ENCODE assay signal across 10 cellular contexts in the genomic region with DNA sequence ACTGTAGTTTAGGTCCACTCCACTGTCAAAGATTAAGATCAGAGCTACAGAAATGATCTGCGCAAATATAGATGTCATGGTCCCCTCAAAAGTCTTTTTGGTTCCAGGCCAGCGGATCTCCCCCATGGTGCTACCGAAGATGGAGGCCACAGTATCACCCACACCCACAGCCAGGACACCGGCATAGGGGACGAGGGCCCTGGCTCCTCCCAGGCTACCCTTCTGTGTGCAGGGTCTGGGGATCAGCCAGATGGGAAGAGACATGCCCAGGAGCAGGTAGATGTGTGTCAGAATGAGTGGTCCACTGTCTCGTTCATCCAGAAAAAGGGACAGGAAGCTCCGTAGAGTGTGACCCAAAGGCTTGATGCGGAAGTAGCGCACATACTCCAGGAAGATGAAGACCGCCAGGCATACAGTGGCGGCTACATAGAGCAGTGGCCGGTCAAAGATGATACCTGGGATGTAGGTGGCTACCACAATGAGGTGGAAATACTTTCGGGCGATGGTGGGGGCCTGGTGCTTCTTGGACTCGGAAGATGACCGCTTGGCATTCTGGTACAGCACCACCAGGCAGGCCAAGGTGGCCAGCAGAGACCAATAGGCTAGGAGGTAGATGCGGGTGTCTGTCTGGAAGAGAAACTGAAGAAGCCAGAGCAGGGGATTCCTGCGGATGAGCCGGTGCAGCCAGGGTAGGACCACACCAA. TPM values are rescaled to one million over a fixed set of nuclear protein-coding genes. Genes with fewer than 3 reads are reported as not detected.
A peak's percentile ranks its signal among the peaks of the same experiment; 100 is the strongest.
DNase-seq lines count a peak whose midpoint lies in the region; FAIRE-seq and TF ChIP-seq lines count a peak whose summit lies in the region.
"Had no signal": no experiment of that assay in that cellular context is flagged by ENCODE, and none has a peak within 500 bp of the region (broad histone marks: within the 10 kb centered on the region; RNA-seq: fewer than 3 reads in every experiment).

No MANE protein-coding gene starts in this region.

- H3K27ac ChIP-seq in GM23248, result no peak overlapping the region
- no peak overlapping the region for H3K27ac ChIP-seq in PC-9
- no peak overlapping the region for H3K27ac ChIP-seq in endothelial cell of umbilical vein (ENCODE audit: insufficient read depth, low read depth, low read length)
- no peak overlapping the region for H3K27ac ChIP-seq in sigmoid colon
- no peak overlapping the region for H3K27ac ChIP-seq in mesenchymal stem cell (ENCODE audit: low read length, poor library complexity, severe bottlenecking)

- H4K8ac ChIP-seq in mesenchymal stem cell (ENCODE audit: low read length), result no peak overlapping the region

- H3K27me3 ChIP-seq in GM23248 (replicated peaks; ENCODE audit: insufficient read depth) (no peaks in the 10 kb centered on the region), PC-9 (ENCODE audit: insufficient read depth, low read depth) (no peaks in the 10 kb centered on the region), endothelial cell of umbilical vein (ENCODE audit: control insufficient read depth in 2 of 2, insufficient read depth in 2 of 2, low read length in 2 of 2) (no peaks in the 10 kb centered on the region), sigmoid colon (no peaks in the 10 kb centered on the region), mesenchymal stem cell (ENCODE audit: control insufficient read depth in 1 of 2, insufficient read depth in 1 of 2, low read length in 2 of 2) (no peaks in the 10 kb centered on the region)

- H2BK12ac ChIP-seq in mesenchymal stem cell (ENCODE audit: low read length in 2 of 2), result peak overlapping the region in 1 of 2 experiments; percentile 33

- no peak overlapping the region for H3K18ac ChIP-seq in mesenchymal stem cell (ENCODE audit: low read depth in 1 of 2, low read length in 2 of 2)

- H3K14ac ChIP-seq in mesenchymal stem cell (ENCODE audit: low read length in 2 of 2), result no peak overlapping the region

- H3K9me2 ChIP-seq in GM23248 (ENCODE audit: insufficient read depth) (no peaks in the 10 kb centered on the region), PC-9 (ENCODE audit: insufficient read depth) (no peaks in the 10 kb centered on the region)

- H3K36me3 ChIP-seq in GM23248 (ENCODE audit: low read depth), result no peaks in the 10 kb centered on the region
- H3K36me3 ChIP-seq in PC-9 (ENCODE audit: low read depth), result no peaks in the 10 kb centered on the region; the same call in 1 of the 2 replicates
- H3K36me3 ChIP-seq in endothelial cell of umbilical vein (ENCODE audit: control insufficient read depth in 2 of 2, extremely low read depth in 1 of 2, insufficient read depth in 2 of 2, low read length in 2 of 2), result peaks cover 0 to 5% of the 10 kb centered on the region in 2 experiments
- peaks cover 0 to 33% (median 4%) of the 10 kb centered on the region in 4 donors for H3K36me3 ChIP-seq in sigmoid colon
- peaks cover 48 to 51% of the 10 kb centered on the region in 2 experiments for H3K36me3 ChIP-seq in mesenchymal stem cell (ENCODE audit: control insufficient read depth in 1 of 2, insufficient read depth in 2 of 2, low read depth in 1 of 2, low read length in 2 of 2)

- peak overlapping the region; percentile 100 for H3K4me2 ChIP-seq in GM23248 (ENCODE audit: unreplicated experiment)
- H3K4me2 ChIP-seq in PC-9, result peak overlapping the region; percentile 81
- H3K4me2 ChIP-seq in endothelial cell of umbilical vein (ENCODE audit: insufficient read depth, low read length), result no peak overlapping the region
- H3K4me2 ChIP-seq in mesenchymal stem cell (ENCODE audit: low read length, poor library complexity, severe bottlenecking), result no peak overlapping the region

- no peak overlapping the region for H2BK120ac ChIP-seq in mesenchymal stem cell (ENCODE audit: low read depth, low read length)

- no peak overlapping the region for H2BK5ac ChIP-seq in mesenchymal stem cell (ENCODE audit: low read depth, low read length, poor library complexity, severe bottlenecking)

- H3F3A ChIP-seq in GM23248 (ENCODE audit: insufficient read depth), result no peaks in the 10 kb centered on the region; the same call in 1 of the 2 replicates
- H3F3A ChIP-seq in PC-9 (ENCODE audit: insufficient read depth, low read depth), result peaks cover 7% of the 10 kb centered on the region

- H3K9ac ChIP-seq in GM23248 (no peak overlapping the region), endothelial cell of umbilical vein (replicated peaks; ENCODE audit: extremely low read depth, insufficient read depth, low read length) (no peak overlapping the region), mesenchymal stem cell (ENCODE audit: low read length) (no peak overlapping the region)

- no TSS peak for BruUV-seq in PC-9 (replicated peaks; lab: Mats Ljungman, UMichigan)
- BruUV-seq in endothelial cell of umbilical vein (replicated peaks; lab: Mats Ljungman, UMichigan), result TSS peak; percentile 43

- dilution Hi-C loops in endothelial cell of umbilical vein (cut with MboI; ENCODE audit: extremely low pct_ligation_motif_present, low sequenced_read_pairs), result no loop called here

- TF ChIP-seq CTCF in PC-9 (conservative IDR thresholded peaks at IDR 0.05), result no peak
- TF ChIP-seq CTCF in endothelial cell of umbilical vein (IDR thresholded peaks at IDR 0.05; ENCODE audit: extremely low read depth in 1 of 2, insufficient read depth in 1 of 2, low read depth in 1 of 2, low read length in 2 of 2), result no peak
- no peak for TF ChIP-seq CTCF in sigmoid colon (IDR thresholded peaks at IDR 0.05)

- TF ChIP-seq EP300 in sigmoid colon (IDR thresholded peaks at IDR 0.05), result no peak

- H2AFZ ChIP-seq in GM23248 (no peak overlapping the region), PC-9 (no peak overlapping the region), endothelial cell of umbilical vein (ENCODE audit: low read depth, low read length) (no peak overlapping the region), mesenchymal stem cell (ENCODE audit: low read depth, low read length) (no peak overlapping the region)

- H3K4ac ChIP-seq in mesenchymal stem cell (ENCODE audit: low read depth in 1 of 2, low read length in 2 of 2), result no peak overlapping the region

- CTCF ChIA-PET in PC-9 (lab: Charles Lee) (no interaction called here), endothelial cell of umbilical vein (lab: Charles Lee) (interaction anchor here (1.2 kb wide), 1 partner anchor 60 kb away, joined by 3 read pairs; no protein-coding TSS in a partner anchor), HEK293T (lab: Yijun Ruan, JAX) (no interaction called here)

- no peak overlapping the region for H2BK15ac ChIP-seq in mesenchymal stem cell (ENCODE audit: low read depth, poor library complexity, severe bottlenecking)

- H2AK5ac ChIP-seq in mesenchymal stem cell (ENCODE audit: low read length, severe bottlenecking), result no peak overlapping the region

- H3K79me2 ChIP-seq in GM23248 (ENCODE audit: insufficient read depth) (peaks cover 48% of the 10 kb centered on the region), PC-9 (ENCODE audit: low read depth) (peaks cover 29% of the 10 kb centered on the region; the same call in 1 of the 2 replicates), endothelial cell of umbilical vein (ENCODE audit: control insufficient read depth, insufficient read depth, low read length) (peaks cover 17% of the 10 kb centered on the region)

- POLR2A ChIA-PET in PC-9 (lab: Charles Lee; ENCODE audit: unreplicated experiment), result no interaction called here
- POLR2A ChIA-PET in endothelial cell of umbilical vein (lab: Charles Lee), result no interaction called here
- POLR2A ChIA-PET in HEK293T (lab: Yijun Ruan, JAX), result no interaction called here

- no peak overlapping the region for H4K91ac ChIP-seq in mesenchymal stem cell (ENCODE audit: low read length)

- H3K9me3 ChIP-seq in GM23248 (ENCODE audit: low read depth) (no peaks in the 10 kb centered on the region), PC-9 (ENCODE audit: insufficient read depth, low read depth) (no peaks in the 10 kb centered on the region), endothelial cell of umbilical vein (replicated peaks; ENCODE audit: control insufficient read depth, insufficient read depth, low read length) (no peaks in the 10 kb centered on the region), sigmoid colon (no peaks in the 10 kb centered on the region), mesenchymal stem cell (ENCODE audit: control insufficient read depth, low read length) (no peaks in the 10 kb centered on the region)

- peaks cover 47% of the 10 kb centered on the region for H3K79me1 ChIP-seq in mesenchymal stem cell (replicated peaks; ENCODE audit: low read length, poor library complexity, severe bottlenecking)

- intact Hi-C loops in PC-9 (cut with micrococcal nuclease; ENCODE audit: unreplicated experiment) (loop anchor here (5.0 kb wide), 2 partner anchors 64 to 84 kb away; partner anchors contain the start of genes KYAT1 and LRRC8A), endothelial cell of umbilical vein (cut with micrococcal nuclease) (loop anchor here (5.0 kb wide), 3 partner anchors 64 to 214 kb away; partner anchors contain the start of genes KYAT1, LRRC8A and SH3GLB2), sigmoid colon (cut with DNase I) (no loop called here)

- TF ChIP-seq POLR2A in endothelial cell of umbilical vein (IDR thresholded peaks at IDR 0.05; ENCODE audit: low read depth, low read length) (no peak), sigmoid colon (IDR thresholded peaks at IDR 0.05) (no peak)

- H3K23ac ChIP-seq in mesenchymal stem cell (ENCODE audit: low read length in 2 of 2), result peak overlapping the region in 1 of 2 experiments; percentile 41

- in situ Hi-C loops in GM23248 (cut with MboI), result no loop called here

- H3K4me3 ChIP-seq in GM23248, result no peak overlapping the region
- H3K4me3 ChIP-seq in PC-9, result peak overlapping the region; percentile 96; the same call in 1 of the 2 replicates
- H3K4me3 ChIP-seq in endothelial cell of umbilical vein (replicated peaks in 1 of 3; ENCODE audit: insufficient read depth in 1 of 3, low read depth in 1 of 3, low read length in 3 of 3), result no peak overlapping the region
- H3K4me3 ChIP-seq in sigmoid colon, result peak overlapping the region in 1 of 4 donors; percentile 79
- peak overlapping the region in 1 of 2 experiments; percentile 92 for H3K4me3 ChIP-seq in mesenchymal stem cell (ENCODE audit: insufficient read depth in 1 of 2, low read depth in 1 of 2, low read length in 2 of 2)

- DNase-seq in GM23248, result no peak
- DNase-seq in PC-9, result no peak
- DNase-seq in endothelial cell of umbilical vein (ENCODE audit: low read depth, low spot score), result no peak
- peak; percentile 54 for DNase-seq in sigmoid colon
- DNase-seq in mesenchymal stem cell, result no peak
- no peak for DNase-seq in cerebellar nuclear complex (lab: John Stamatoyannopoulos, UW)
- DNase-seq in HEK293T (ENCODE audit: extremely low spot score), result no peak
- DNase-seq: activated CD4-positive, CD25-positive, alpha-beta regulatory T cell; MV-4-11 had no signal

- WGBS in GM23248 (ENCODE audit: low coverage in 1 of 2, low lambda C conversion rate in 2 of 2, missing lambda C conversion rate in 2 of 2), 2 experiments, result 96% methylated on average over 19 of the region's 19 CpGs
- WGBS in sigmoid colon, 2 donors, result 97 to 98% methylated on average over 19 of the region's 19 CpGs
- WGBS in mesenchymal stem cell, result 98% methylated on average over 19 of the region's 19 CpGs

- H4K20me1 ChIP-seq in GM23248 (ENCODE audit: insufficient read depth) (no peaks in the 10 kb centered on the region), PC-9 (ENCODE audit: insufficient read depth) (no peaks in the 10 kb centered on the region), endothelial cell of umbilical vein (replicated peaks; ENCODE audit: control insufficient read depth, extremely low read depth, insufficient read depth, low read length) (no peaks in the 10 kb centered on the region)

- no peak for FAIRE-seq in endothelial cell of umbilical vein (lab: Jason Lieb, UNC)
- FAIRE-seq: bronchial epithelial cell had no signal

- no peaks in the 10 kb centered on the region for H3K9me1 ChIP-seq in endothelial cell of umbilical vein (replicated peaks; ENCODE audit: control insufficient read depth, extremely low read depth, insufficient read depth, low read length)

- H3K4me1 ChIP-seq in GM23248 (ENCODE audit: insufficient read depth), result 0 out of 2 replicates have a peak, but pooled peaks cover 6% of the 10 kb centered on the region
- H3K4me1 ChIP-seq in PC-9 (replicated peaks; ENCODE audit: insufficient read depth), result peaks cover 6% of the 10 kb centered on the region; the same call in 1 of the 2 replicates
- H3K4me1 ChIP-seq in endothelial cell of umbilical vein (ENCODE audit: control insufficient read depth, extremely low read depth, insufficient read depth, low read length), result peaks cover 13% of the 10 kb centered on the region
- peaks cover 0 to 21% (median 16%) of the 10 kb centered on the region in 4 donors for H3K4me1 ChIP-seq in sigmoid colon
- peaks cover 13% of the 10 kb centered on the region for H3K4me1 ChIP-seq in mesenchymal stem cell (ENCODE audit: control insufficient read depth, insufficient read depth, low read depth, low read length)

RNA-seq across cellular contexts. Expression of gene DOLK, which starts 1.5 kb away (rescaled TPM):
- total RNA-seq in GM23248 (2014; rRNA removed; shearing (Covaris generic)), result 31.1 and 36.1 TPM in 2 replicates
- polyA plus RNA-seq in GM23248 (2016; fragmentation: Nextera tagmentation; extraction: Ambion mirVana) (29.6 and 31.7 TPM in 2 replicates), endothelial cell of umbilical vein (59.8 and 71.6 TPM in 2 replicates), sigmoid colon (10 to 100 TPM in 1 of 3 donors, 1 to 10 TPM in 2; 2.4 to 11.1 (median 3.5) TPM)
- total RNA-seq in PC-9 (2021) (18.0 and 19.0 TPM in 2 replicates), endothelial cell of umbilical vein (18.8 and 22.3 TPM in 2 replicates), sigmoid colon (10 to 100 TPM in 1 of 4 donors, 1 to 10 TPM in 3; 6.2 to 11.4 (median 9.3) TPM)
- polyA plus RNA-seq in endothelial cell of umbilical vein (2011; cell fraction: cytosol; rRNA removed), result 26.2 and 27.5 TPM in 2 replicates
- polyA plus RNA-seq in endothelial cell of umbilical vein (2011; cell fraction: nucleus; rRNA removed), result 13.3 and 13.6 TPM in 2 replicates
- 22.6 and 24.8 TPM in 2 replicates for polyA plus RNA-seq in endothelial cell of umbilical vein (2012)
- polyA minus RNA-seq in endothelial cell of umbilical vein, result 68.3 and 77.7 TPM in 2 replicates
- 17.3 TPM for polyA minus RNA-seq in endothelial cell of umbilical vein (2011; cell fraction: cytosol; rRNA and poly(A)+ RNA removed)
- polyA minus RNA-seq in endothelial cell of umbilical vein (2011; cell fraction: nucleus; rRNA and poly(A)+ RNA removed), result 15.5 and 18.1 TPM in 2 replicates
- polyA plus RNA-seq in mesenchymal stem cell (2013, experiment 1 of 2), result 31.1 TPM
- polyA plus RNA-seq in mesenchymal stem cell (2013, experiment 2 of 2), result 31.0 TPM

RNA-seq across cellular contexts. Expression of gene NUP188, which starts 1.5 kb away (rescaled TPM):
- 45.9 and 57.0 TPM in 2 replicates for total RNA-seq in GM23248 (2014; rRNA removed; shearing (Covaris generic))
- polyA plus RNA-seq in GM23248 (2016; fragmentation: Nextera tagmentation; extraction: Ambion mirVana) (24.9 and 25.7 TPM in 2 replicates), endothelial cell of umbilical vein (62.7 TPM in 2 replicates), sigmoid colon (10 to 100 TPM in 1 of 3 donors, 1 to 10 TPM in 2; 3.7 to 21.3 (median 5.4) TPM)
- total RNA-seq in PC-9 (2021) (59.7 and 90.0 TPM in 2 replicates), endothelial cell of umbilical vein (62.1 and 66.2 TPM in 2 replicates), sigmoid colon (10 to 100 TPM; 16.6 to 28.8 (median 24.6) TPM)
- 46.2 and 57.1 TPM in 2 replicates for polyA plus RNA-seq in endothelial cell of umbilical vein (2011; cell fraction: cytosol; rRNA removed)
- 105 and 115 TPM in 2 replicates for polyA plus RNA-seq in endothelial cell of umbilical vein (2011; cell fraction: nucleus; rRNA removed)
- 43.7 and 48.4 TPM in 2 replicates for polyA plus RNA-seq in endothelial cell of umbilical vein (2012)
- polyA minus RNA-seq in endothelial cell of umbilical vein, result 198 and 201 TPM in 2 replicates
- polyA minus RNA-seq in endothelial cell of umbilical vein (2011; cell fraction: cytosol; rRNA and poly(A)+ RNA removed), result 180 TPM
- polyA minus RNA-seq in endothelial cell of umbilical vein (2011; cell fraction: nucleus; rRNA and poly(A)+ RNA removed), result 102 and 120 TPM in 2 replicates
- polyA plus RNA-seq in mesenchymal stem cell (2013, experiment 1 of 2), result 14.9 TPM
- polyA plus RNA-seq in mesenchymal stem cell (2013, experiment 2 of 2), result 14.6 TPM

RNA-seq across cellular contexts. Expression of gene PHYHD1, which starts 25.2 kb away (rescaled TPM):
- total RNA-seq in GM23248 (2014; rRNA removed; shearing (Covaris generic)), result 4.4 and 4.7 TPM in 2 replicates
- polyA plus RNA-seq in GM23248 (2016; fragmentation: Nextera tagmentation; extraction: Ambion mirVana) (7.4 and 8.6 TPM in 2 replicates), endothelial cell of umbilical vein (1.1 and 1.8 TPM in 2 replicates), sigmoid colon (10 to 100 TPM in 1 of 3 donors, 1 to 10 TPM in 2; 1.6 to 13.2 (median 8.1) TPM)
- total RNA-seq in PC-9 (2021) (4.2 and 6.3 TPM in 2 replicates), endothelial cell of umbilical vein (0.30 and 1.8 TPM in 2 replicates), sigmoid colon (10 to 100 TPM; 15.5 to 30.5 (median 20.1) TPM)
- 0.77 and 1.2 TPM in 2 replicates for polyA plus RNA-seq in endothelial cell of umbilical vein (2011; cell fraction: cytosol; rRNA removed)
- polyA plus RNA-seq in endothelial cell of umbilical vein (2011; cell fraction: nucleus; rRNA removed), result 2.7 and 3.0 TPM in 2 replicates
- polyA plus RNA-seq in endothelial cell of umbilical vein (2012), result not detected in 2 replicates
- 0.28 and 1.3 TPM in 2 replicates for polyA minus RNA-seq in endothelial cell of umbilical vein
- polyA minus RNA-seq in endothelial cell of umbilical vein (2011; cell fraction: cytosol; rRNA and poly(A)+ RNA removed), result not detected
- 1.6 and 1.7 TPM in 2 replicates for polyA minus RNA-seq in endothelial cell of umbilical vein (2011; cell fraction: nucleus; rRNA and poly(A)+ RNA removed)
- 24.3 TPM for polyA plus RNA-seq in mesenchymal stem cell (2013, experiment 1 of 2)
- polyA plus RNA-seq in mesenchymal stem cell (2013, experiment 2 of 2), result 25.0 TPM

Comparison
In these comparisons a context has a peak if more than half of its experiments do, and no peak if none do; other contexts are left out.
1. H3K4me2 ChIP-seq: peak in GM23248 (single experiment) and PC-9 (single experiment); none in endothelial cell of umbilical vein (single experiment) and mesenchymal stem cell (single experiment).